Comparison of ENCODE assay signal across 20 cellular contexts in the genomic region with DNA sequence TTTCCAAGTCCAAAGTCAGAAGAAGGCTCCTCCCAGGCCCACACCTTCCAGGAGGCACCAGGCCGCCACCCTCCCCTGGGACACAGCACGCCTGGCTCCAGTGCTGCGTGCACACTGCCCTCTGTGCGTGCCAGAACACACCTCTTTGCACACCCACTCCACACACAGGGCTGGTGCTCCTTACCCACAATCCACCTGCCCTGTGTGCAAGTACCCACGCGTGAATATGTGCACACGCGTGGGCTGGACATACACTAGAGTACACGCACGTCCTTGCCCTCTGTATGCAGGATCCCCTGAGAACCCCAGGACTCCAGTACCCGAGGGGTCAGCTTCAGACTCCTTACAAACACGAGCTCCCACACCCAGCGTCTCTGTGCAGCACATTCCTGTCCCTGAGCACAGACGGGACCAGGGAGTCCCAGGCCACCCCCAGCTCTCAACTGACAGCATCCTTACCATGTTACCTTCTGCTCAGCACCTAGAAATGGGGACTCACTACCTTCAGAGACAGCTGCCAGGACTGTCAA. TPM values are rescaled to one million over a fixed set of nuclear protein-coding genes. Genes with fewer than 3 reads are reported as not detected.
DNase-seq lines count a peak whose midpoint lies in the region; ATAC-seq, FAIRE-seq and TF ChIP-seq lines count a peak whose summit lies in the region.
"Had no signal": no experiment of that assay in that cellular context is flagged by ENCODE, and none has a peak within 500 bp of the region (broad histone marks: within the 10 kb centered on the region; RNA-seq: fewer than 3 reads in every experiment).

No MANE protein-coding gene starts in this region.

- TF ChIP-seq EP300 in H1 (IDR thresholded peaks at IDR 0.05; ENCODE audit: borderline replicate concordance in 1 of 2, low read depth in 2 of 2, low read length in 2 of 2): no peak

- H3K79me1 ChIP-seq in IMR-90 (ENCODE audit: low read depth in 1 of 2, low read length in 2 of 2) (peaks cover 11 to 30% of the 10 kb centered on the region in 2 experiments; a peak in 2 of 4 replicates), H1 (ENCODE audit: low read depth, low read length) (no peaks in the 10 kb centered on the region)

- no peak overlapping the region for H3K18ac ChIP-seq in IMR-90 (ENCODE audit: low read depth, low read length)
- H3K18ac ChIP-seq in H1 (ENCODE audit: extremely low read depth, low read length): no peak overlapping the region

- WGBS in IMR-90 (ENCODE audit: extremely low coverage in 2 of 2, insufficient read length in 1 of 2), 2 experiments: 86% methylated on average over 7 of the region's 14 CpGs; no CpG with 5 or more reads in 1 of the 2 experiments
- WGBS in H1 (ENCODE audit: extremely low coverage in 1 of 2, insufficient coverage in 1 of 2, insufficient read length in 1 of 2, insufficient replicate concordance in 2 of 2, low coverage in 1 of 2, low lambda C conversion rate in 2 of 2, missing lambda C conversion rate in 1 of 2), 2 experiments: 79% methylated on average over 14 of the region's 14 CpGs; no CpG with 5 or more reads in 1 of the 2 experiments

- no peak overlapping the region for H3K4ac ChIP-seq in IMR-90 (ENCODE audit: low read depth, low read length)
- no peak overlapping the region for H3K4ac ChIP-seq in H1 (replicated peaks; ENCODE audit: insufficient read length, low read depth, low read length)

- H2AFZ ChIP-seq in IMR-90 (replicated peaks; ENCODE audit: low read length, poor library complexity): peak overlapping the region; percentile 10
- H2AFZ ChIP-seq in H1 (ENCODE audit: low read length): no peak overlapping the region
- no peak overlapping the region for H2AFZ ChIP-seq in neural progenitor cell (replicated peaks)

- H3K27me3 ChIP-seq in IMR-90 (ENCODE audit: control insufficient read depth, insufficient read depth, low read length) (peaks cover 19% of the 10 kb centered on the region), H1 (replicated peaks in 1 of 4; ENCODE audit: control insufficient read depth in 3 of 4, extremely low read depth in 1 of 4, insufficient read depth in 3 of 4, low read length in 3 of 4) (peaks cover 18 to 43% (median 39%) of the 10 kb centered on the region in 4 experiments), neural progenitor cell (peaks cover 70% of the 10 kb centered on the region)
- H3K27me3 ChIP-seq: vagina had no signal

- H3K14ac ChIP-seq in IMR-90 (replicated peaks; ENCODE audit: low read depth, low read length) (no peak overlapping the region), H1 (ENCODE audit: insufficient read length) (no peak overlapping the region)

- POLR2A ChIA-PET in IMR-90 (lab: Charles Lee; ENCODE audit: unreplicated experiment): interaction anchor here (0.9 kb wide), 1 partner anchor 11 kb away, joined by 3 read pairs; no protein-coding TSS in a partner anchor
- POLR2A ChIA-PET in H1 (lab: Charles Lee; ENCODE audit: partially characterized antibody): interaction anchor here (0.9 to 6.9 kb wide), 6 partner anchors 12 to 349 kb away, joined by 3 to 58 read pairs (median 4); no protein-coding TSS in a partner anchor
- POLR2A ChIA-PET in activated CD4-positive, alpha-beta memory T cell treated with anti-CD3 and anti-CD28 coated beads for 36 hours (lab: Charles Lee): no interaction called here

- H3K9me3 ChIP-seq in IMR-90 (ENCODE audit: control insufficient read depth, insufficient read depth, low read length) (no peaks in the 10 kb centered on the region), H1 (ENCODE audit: insufficient read depth in 2 of 2, low read depth in 1 of 2, low read length in 1 of 2) (no peaks in the 10 kb centered on the region), neural progenitor cell (ENCODE audit: low read depth) (no peaks in the 10 kb centered on the region)
- H3K9me3 ChIP-seq: vagina had no signal

- H2AK5ac ChIP-seq in IMR-90 (ENCODE audit: low read depth, low read length) (no peak overlapping the region), H1 (ENCODE audit: low read depth, low read length) (0 out of 2 replicates have a peak overlapping the region, but pooled peaks have one; percentile 33)

- H4K20me1 ChIP-seq in IMR-90 (ENCODE audit: insufficient read depth, low read length) (peaks cover 75% of the 10 kb centered on the region), H1 (replicated peaks in 1 of 2; ENCODE audit: control insufficient read depth in 1 of 2, insufficient read depth in 2 of 2, low read length in 2 of 2) (peaks cover 4 to 24% of the 10 kb centered on the region in 2 experiments), neural progenitor cell (ENCODE audit: low read depth) (peaks cover 36% of the 10 kb centered on the region)

- no peak for ATAC-seq in IMR-90 (ENCODE audit: low read depth)
- ATAC-seq: right cardiac atrium; stimulated activated memory B cell treated with anti-CD40 and anti-IgM and Interleukin-4, amounts not matched to agents 10 μg/mL and 1 μg/mL and 100 μg/mL, for 72 hours had no signal

- no peak overlapping the region for H4K91ac ChIP-seq in IMR-90 (ENCODE audit: insufficient read depth, low read depth, low read length)
- H4K91ac ChIP-seq in H1 (replicated peaks; ENCODE audit: insufficient read length, low read length): no peak overlapping the region

- peaks cover 21% of the 10 kb centered on the region for H3K27me3 Mint-ChIP-seq in neural progenitor cell (ENCODE audit: insufficient read depth, low read depth)
- H3K27me3 Mint-ChIP-seq in activated CD4-positive, alpha-beta memory T cell treated with anti-CD3 and anti-CD28 coated beads for 36 hours: peaks cover 2% of the 10 kb centered on the region

- intact Hi-C loops in IMR-90 (cut with micrococcal nuclease): no loop called here
- intact Hi-C loops in activated CD4-positive, alpha-beta memory T cell treated with anti-CD3 and anti-CD28 coated beads for 36 hours (cut with micrococcal nuclease): no loop called here

- dilution Hi-C loops in IMR-90 (cut with HindIII; ENCODE audit: low sequenced_read_pairs, unreplicated experiment): no loop called here

- H3K4me3 Mint-ChIP-seq in neural progenitor cell: peak overlapping the region; percentile 75
- H3K4me3 Mint-ChIP-seq in activated CD4-positive, alpha-beta memory T cell treated with anti-CD3 and anti-CD28 coated beads for 36 hours: no peak overlapping the region
- H3K4me3 Mint-ChIP-seq: activated naive CD8-positive, alpha-beta T cell treated with anti-CD3 and anti-CD28 coated beads, Interleukin-2, amount 10 ng/mL, durations not matched to agents 7 days and 5 days; stimulated activated memory B cell treated with anti-CD40 and anti-IgM and Interleukin-4, amounts not matched to agents 10 μg/mL and 1 μg/mL and 100 μg/mL, for 72 hours had no signal

- H3K56ac ChIP-seq in IMR-90 (ENCODE audit: extremely low read depth, insufficient read depth, low read length) (no peak overlapping the region), H1 (replicated peaks; ENCODE audit: insufficient read length, low read depth, low read length) (no peak overlapping the region)

- H3K4me3 ChIP-seq in IMR-90 (ENCODE audit: insufficient read depth, low read depth, low read length) (no peak overlapping the region), H1 (ENCODE audit: extremely low read depth in 1 of 4, insufficient read depth in 2 of 4, low read depth in 3 of 4, low read length in 4 of 4) (no peak overlapping the region), neural progenitor cell (no peak overlapping the region)
- H3K4me3 ChIP-seq: vagina had no signal

- H2BK12ac ChIP-seq in H1 (ENCODE audit: low read depth, low read length): peak overlapping the region; percentile 92; the same call in 1 of the 2 replicates

- H3K79me2 ChIP-seq in H1 (ENCODE audit: control insufficient read depth in 1 of 2, insufficient read depth in 2 of 2, low read length in 2 of 2) (no peaks in the 10 kb centered on the region), neural progenitor cell (ENCODE audit: low read depth) (no peaks in the 10 kb centered on the region)

- TF ChIP-seq POLR2A in IMR-90 (IDR thresholded peaks at IDR 0.05; ENCODE audit: low read depth, low read length) (no peak), H1 (IDR thresholded peaks at IDR 0.05; ENCODE audit: control extremely low read depth in 1 of 2, low read depth in 2 of 2, low read length in 2 of 2) (no peak)

- in situ Hi-C loops in IMR-90 (cut with MboI; ENCODE audit: low sequenced_read_pairs): no loop called here

- no peak overlapping the region for H2BK5ac ChIP-seq in IMR-90 (ENCODE audit: low read depth, low read length, poor library complexity, severe bottlenecking)
- H2BK5ac ChIP-seq in H1 (ENCODE audit: low read depth, low read length): no peak overlapping the region

- DNase-seq in IMR-90: no peak
- DNase-seq in H1 (ENCODE audit: low read depth in 1 of 2, low spot score in 2 of 2): no peak
- no peak for DNase-seq in neural progenitor cell (ENCODE audit: low spot score)
- no peak for DNase-seq in inferior parietal cortex (ENCODE audit: extremely low spot score)
- DNase-seq in activated CD4-positive, alpha-beta memory T cell treated with anti-CD3 and anti-CD28 coated beads for 36 hours: no peak
- DNase-seq in T-helper 9 cell: no peak
- DNase-seq in stimulated activated CD4-positive, alpha-beta T cell treated with anti-CD3 and anti-CD28 coated beads, Interleukin-12 subunit alpha, Interleukin-12 subunit beta, amount 100 ng/mL, for 4 hours: no peak
- DNase-seq: activated naive CD8-positive, alpha-beta T cell treated with anti-CD3 and anti-CD28 coated beads, Interleukin-2, amount 10 ng/mL, durations not matched to agents 7 days and 5 days; cerebellar nuclear complex; NCI-H1105 treated with DMSO at 0.1 percent for 48 hours; NCI-H446 treated with DMSO at 0.1 percent for 48 hours; stimulated activated CD4-positive, alpha-beta T cell treated with anti-CD3 and anti-CD28 coated beads, Interleukin-4, amount 100 ng/mL, for 24 hours had no signal

- no peaks in the 10 kb centered on the region; the same call in 1 of the 2 replicates for H3K23me2 ChIP-seq in H1 (ENCODE audit: low read depth, low read length)

- H3K36me3 ChIP-seq in IMR-90 (ENCODE audit: control insufficient read depth, insufficient read depth, low read length) (no peaks in the 10 kb centered on the region; the same call in 1 of the 2 replicates), H1 (ENCODE audit: control insufficient read depth in 2 of 4, insufficient read depth in 4 of 4, low read length in 3 of 4) (no peaks in the 10 kb centered on the region), neural progenitor cell (no peaks in the 10 kb centered on the region)
- H3K36me3 ChIP-seq: vagina had no signal

- H4K5ac ChIP-seq in IMR-90 (ENCODE audit: low read depth, low read length): no peak overlapping the region
- no peak overlapping the region for H4K5ac ChIP-seq in H1 (ENCODE audit: insufficient read length, low read depth, low read length)

- peak overlapping the region; percentile 50 for H3K27ac Mint-ChIP-seq in neural progenitor cell
- no peak overlapping the region for H3K27ac Mint-ChIP-seq in activated CD4-positive, alpha-beta memory T cell treated with anti-CD3 and anti-CD28 coated beads for 36 hours
- H3K27ac Mint-ChIP-seq: activated naive CD8-positive, alpha-beta T cell treated with anti-CD3 and anti-CD28 coated beads, Interleukin-2, amount 10 ng/mL, durations not matched to agents 7 days and 5 days; stimulated activated memory B cell treated with anti-CD40 and anti-IgM and Interleukin-4, amounts not matched to agents 10 μg/mL and 1 μg/mL and 100 μg/mL, for 72 hours had no signal

- no peak overlapping the region for H3K4me2 ChIP-seq in IMR-90 (ENCODE audit: low read depth, low read length)
- H3K4me2 ChIP-seq in H1 (ENCODE audit: insufficient read depth in 1 of 2, low read depth in 2 of 2, low read length in 2 of 2): no peak overlapping the region; a peak in 1 of 4 replicates
- no peak overlapping the region for H3K4me2 ChIP-seq in neural progenitor cell

- no peak for TF ChIP-seq CTCF in 22Rv1 (IDR thresholded peaks at IDR 0.05)
- no peak for TF ChIP-seq CTCF in IMR-90 (conservative IDR thresholded peaks at IDR 0.05; ENCODE audit: low read depth, low read length)
- no peak for TF ChIP-seq CTCF in H1 (IDR thresholded peaks at IDR 0.05; ENCODE audit: control extremely low read depth in 1 of 3, insufficient read depth in 1 of 3, low read depth in 1 of 3, low read length in 3 of 3)
- no peak for TF ChIP-seq CTCF in neural progenitor cell (IDR thresholded peaks at IDR 0.05)

- H2BK120ac ChIP-seq in IMR-90 (ENCODE audit: low read depth, low read length): no peak overlapping the region
- no peak overlapping the region for H2BK120ac ChIP-seq in H1 (replicated peaks; ENCODE audit: low read depth, low read length)

- H2AK9ac ChIP-seq in IMR-90 (replicated peaks; ENCODE audit: low read depth, low read length, poor library complexity): no peak overlapping the region

- H4K8ac ChIP-seq in IMR-90 (ENCODE audit: low read depth in 2 of 2, low read length in 2 of 2) (no peak overlapping the region), H1 (ENCODE audit: extremely low read depth, insufficient read depth, low read length) (no peak overlapping the region)

- H3K23ac ChIP-seq in IMR-90 (ENCODE audit: low read depth, low read length) (no peak overlapping the region), H1 (ENCODE audit: insufficient read length) (no peak overlapping the region)

- no peaks in the 10 kb centered on the region for H3K36me3 Mint-ChIP-seq in neural progenitor cell
- no peaks in the 10 kb centered on the region for H3K36me3 Mint-ChIP-seq in activated CD4-positive, alpha-beta memory T cell treated with anti-CD3 and anti-CD28 coated beads for 36 hours
- H3K36me3 Mint-ChIP-seq: activated naive CD8-positive, alpha-beta T cell treated with anti-CD3 and anti-CD28 coated beads, Interleukin-2, amount 10 ng/mL, durations not matched to agents 7 days and 5 days; stimulated activated memory B cell treated with anti-CD40 and anti-IgM and Interleukin-4, amounts not matched to agents 10 μg/mL and 1 μg/mL and 100 μg/mL, for 72 hours had no signal

- TF ChIP-seq RAD21 in IMR-90 (IDR thresholded peaks at IDR 0.05; ENCODE audit: low read length) (no peak), H1 (IDR thresholded peaks at IDR 0.05 in 1 of 2, conservative IDR thresholded peaks at IDR 0.05 in 1 of 2; ENCODE audit: low read depth in 2 of 2, low read length in 2 of 2) (no peak)

- no peak for FAIRE-seq in H1 (lab: Jason Lieb, UNC)
- FAIRE-seq: H54 had no signal

- H3K27ac ChIP-seq in 22Rv1: peak overlapping the region; percentile 40
- no peak overlapping the region for H3K27ac ChIP-seq in IMR-90 (ENCODE audit: insufficient read depth, low read length)
- H3K27ac ChIP-seq in H1 (ENCODE audit: low read depth, low read length): no peak overlapping the region
- H3K27ac ChIP-seq in neural progenitor cell: no peak overlapping the region
- H3K27ac ChIP-seq: epithelial cell of prostate, vagina, VCaP had no signal

- H2BK15ac ChIP-seq in IMR-90 (ENCODE audit: low read depth, low read length) (no peak overlapping the region), H1 (ENCODE audit: low read length) (0 out of 2 replicates have a peak overlapping the region, but pooled peaks have one; percentile 25)

- H2BK20ac ChIP-seq in IMR-90 (ENCODE audit: low read depth, low read length) (no peak overlapping the region), H1 (ENCODE audit: low read length) (0 out of 2 replicates have a peak overlapping the region, but pooled peaks have one; percentile 3)

- H3K4me1 ChIP-seq in IMR-90 (ENCODE audit: control insufficient read depth, insufficient read depth, low read length) (peaks cover 8% of the 10 kb centered on the region), H1 (replicated peaks in 1 of 4; ENCODE audit: control insufficient read depth in 3 of 4, insufficient read depth in 4 of 4, low read length in 3 of 4) (peaks cover 0 to 56% (median 39%) of the 10 kb centered on the region in 4 experiments; a peak in 6 of 7 replicates), neural progenitor cell (peaks cover 30% of the 10 kb centered on the region)

- H3K9ac ChIP-seq in IMR-90 (ENCODE audit: low read depth, low read length): no peak overlapping the region
- H3K9ac ChIP-seq in H1 (replicated peaks in 1 of 4; ENCODE audit: extremely low read depth in 1 of 4, low read depth in 3 of 4, low read length in 3 of 4): no peak overlapping the region
- no peak overlapping the region for H3K9ac ChIP-seq in neural progenitor cell

- no peaks in the 10 kb centered on the region for H3K9me3 Mint-ChIP-seq in neural progenitor cell
- no peaks in the 10 kb centered on the region for H3K9me3 Mint-ChIP-seq in activated CD4-positive, alpha-beta memory T cell treated with anti-CD3 and anti-CD28 coated beads for 36 hours
- H3K9me3 Mint-ChIP-seq: activated naive CD8-positive, alpha-beta T cell treated with anti-CD3 and anti-CD28 coated beads, Interleukin-2, amount 10 ng/mL, durations not matched to agents 7 days and 5 days; stimulated activated memory B cell treated with anti-CD40 and anti-IgM and Interleukin-4, amounts not matched to agents 10 μg/mL and 1 μg/mL and 100 μg/mL, for 72 hours had no signal

- peaks cover 17% of the 10 kb centered on the region for H3K4me1 Mint-ChIP-seq in neural progenitor cell
- H3K4me1 Mint-ChIP-seq in activated CD4-positive, alpha-beta memory T cell treated with anti-CD3 and anti-CD28 coated beads for 36 hours (ENCODE audit: low read depth): peaks cover 16% of the 10 kb centered on the region
- H3K4me1 Mint-ChIP-seq: activated naive CD8-positive, alpha-beta T cell treated with anti-CD3 and anti-CD28 coated beads, Interleukin-2, amount 10 ng/mL, durations not matched to agents 7 days and 5 days had no signal

- no TSS peak for BruUV-seq in IMR-90 (replicated peaks; lab: Mats Ljungman, UMichigan)

- H3F3A ChIP-seq in neural progenitor cell (ENCODE audit: low read depth): peaks cover 23% of the 10 kb centered on the region

- 0 out of 2 replicates have a peak, but pooled peaks cover 5% of the 10 kb centered on the region for H3K9me1 ChIP-seq in IMR-90 (ENCODE audit: insufficient read depth, low read length)

- CTCF ChIA-PET in IMR-90 (lab: Yijun Ruan, JAX): no interaction called here
- CTCF ChIA-PET in H1 (lab: Charles Lee; ENCODE audit: partially characterized antibody): interaction anchor here (0.6 to 9.1 kb wide), 7 partner anchors 14 to 527 kb away, joined by 3 to 100 read pairs (median 4); partner anchors contain the start of gene KRTAP5-3
- CTCF ChIA-PET in activated CD4-positive, alpha-beta memory T cell treated with anti-CD3 and anti-CD28 coated beads for 36 hours (lab: Charles Lee): interaction anchor here (9.1 kb wide), 1 partner anchor 23 kb away, joined by 113 read pairs; no protein-coding TSS in a partner anchor

RNA-seq across cellular contexts. Expression of gene DUSP8, which starts 2.8 kb away (rescaled TPM):
- 0.28 and 0.72 TPM in 2 replicates for total RNA-seq in IMR-90 (2012; rRNA removed)
- polyA plus RNA-seq in IMR-90 (2012; rRNA removed): 4.2 and 4.7 TPM in 2 replicates
- polyA plus RNA-seq in IMR-90 (2012; cell fraction: cytosol; rRNA removed): 2.4 and 4.6 TPM in 2 replicates
- 12.8 and 22.4 TPM in 2 replicates for polyA plus RNA-seq in IMR-90 (2012; cell fraction: nucleus; rRNA removed; ENCODE audit: low replicate concordance)
- 2.1 and 2.8 TPM in 2 replicates for total RNA-seq in H1 (2021; fragmentation: NEBNext Ultra II Directional; extraction: Animal tissue kit (Norgen Biotek cat#: 25700))
- polyA plus RNA-seq in H1 (2011; rRNA removed): 3.6 and 4.1 TPM in 2 replicates
- 2.4 TPM for polyA plus RNA-seq in H1 (2011; cell fraction: cytosol; rRNA removed)
- polyA plus RNA-seq in H1 (2011; cell fraction: nucleus; rRNA removed): 4.9 TPM
- polyA plus RNA-seq in H1 (2012, experiment 1 of 2): 2.1 to 5.2 TPM (median 4.3 TPM) in 4 replicates
- 1.3 TPM for polyA plus RNA-seq in H1 (2012, experiment 2 of 2)
- 1.7 TPM for polyA plus RNA-seq in H1 (2013, experiment 1 of 2)
- polyA plus RNA-seq in H1 (2013, experiment 2 of 2): 2.1 TPM
- 0.90 and 5.2 TPM in 2 replicates for polyA minus RNA-seq in H1 (2011; rRNA and poly(A)+ RNA removed)
- 2.0 TPM for polyA minus RNA-seq in H1 (2011; cell fraction: cytosol; rRNA and poly(A)+ RNA removed)
- 1.7 TPM for polyA minus RNA-seq in H1 (2011; cell fraction: nucleus; rRNA and poly(A)+ RNA removed)
- 0.09 and 0.28 TPM in 2 replicates for total RNA-seq in neural progenitor cell (ENCODE audit: low replicate concordance)
- 1 to 10 TPM; 1.6 to 2.4 TPM for total RNA-seq in activated CD4-positive, alpha-beta memory T cell treated with anti-CD3 and anti-CD28 coated beads for 36 hours
- total RNA-seq: OCI-LY7 had no signal

RNA-seq across cellular contexts. Expression of gene KRTAP5-1, which starts 15.8 kb away (rescaled TPM):
- not detected in 2 replicates for total RNA-seq in IMR-90 (2012; rRNA removed)
- not detected in 2 replicates for polyA plus RNA-seq in IMR-90 (2012; rRNA removed)
- polyA plus RNA-seq in IMR-90 (2012; cell fraction: cytosol; rRNA removed): not detected in 2 replicates
- not detected in 2 replicates for polyA plus RNA-seq in IMR-90 (2012; cell fraction: nucleus; rRNA removed; ENCODE audit: low replicate concordance)
- not detected in 2 replicates for total RNA-seq in H1 (2021; fragmentation: NEBNext Ultra II Directional; extraction: Animal tissue kit (Norgen Biotek cat#: 25700))
- not detected in 2 replicates for polyA plus RNA-seq in H1 (2011; rRNA removed)
- not detected for polyA plus RNA-seq in H1 (2011; cell fraction: cytosol; rRNA removed)
- not detected for polyA plus RNA-seq in H1 (2011; cell fraction: nucleus; rRNA removed)
- 0.27 TPM in 1 of 4 replicates, not detected in the others for polyA plus RNA-seq in H1 (2012, experiment 1 of 2)
- not detected for polyA plus RNA-seq in H1 (2012, experiment 2 of 2)
- not detected for polyA plus RNA-seq in H1 (2013, experiment 1 of 2)
- polyA plus RNA-seq in H1 (2013, experiment 2 of 2): not detected
- polyA minus RNA-seq in H1 (2011; rRNA and poly(A)+ RNA removed): not detected in 2 replicates
- not detected for polyA minus RNA-seq in H1 (2011; cell fraction: cytosol; rRNA and poly(A)+ RNA removed)
- polyA minus RNA-seq in H1 (2011; cell fraction: nucleus; rRNA and poly(A)+ RNA removed): not detected
- not detected in 2 replicates for total RNA-seq in neural progenitor cell (ENCODE audit: low replicate concordance)
- not detected for total RNA-seq in activated CD4-positive, alpha-beta memory T cell treated with anti-CD3 and anti-CD28 coated beads for 36 hours
- total RNA-seq: activated naive CD8-positive, alpha-beta T cell treated with anti-CD3 and anti-CD28 coated beads, Interleukin-2, amount 10 ng/mL, durations not matched to agents 7 days and 5 days; OCI-LY7; right cardiac atrium; vagina had no signal
- polyA plus RNA-seq: right cardiac atrium had no signal

RNA-seq across cellular contexts. Expression of gene KRTAP5-2, which starts 28.8 kb away (rescaled TPM):
- not detected in 2 replicates for total RNA-seq in IMR-90 (2012; rRNA removed)
- polyA plus RNA-seq in IMR-90 (2012; rRNA removed): not detected in 2 replicates
- polyA plus RNA-seq in IMR-90 (2012; cell fraction: cytosol; rRNA removed): not detected in 2 replicates
- polyA plus RNA-seq in IMR-90 (2012; cell fraction: nucleus; rRNA removed; ENCODE audit: low replicate concordance): not detected in 2 replicates
- total RNA-seq in H1 (2021; fragmentation: NEBNext Ultra II Directional; extraction: Animal tissue kit (Norgen Biotek cat#: 25700)): not detected in 2 replicates
- polyA plus RNA-seq in H1 (2011; rRNA removed): not detected in 2 replicates
- polyA plus RNA-seq in H1 (2011; cell fraction: cytosol; rRNA removed): not detected
- not detected for polyA plus RNA-seq in H1 (2011; cell fraction: nucleus; rRNA removed)
- 0.25 TPM in 1 of 4 replicates, not detected in the others for polyA plus RNA-seq in H1 (2012, experiment 1 of 2)
- polyA plus RNA-seq in H1 (2012, experiment 2 of 2): not detected
- polyA plus RNA-seq in H1 (2013, experiment 1 of 2): not detected
- polyA plus RNA-seq in H1 (2013, experiment 2 of 2): not detected
- polyA minus RNA-seq in H1 (2011; rRNA and poly(A)+ RNA removed): not detected in 2 replicates
- polyA minus RNA-seq in H1 (2011; cell fraction: cytosol; rRNA and poly(A)+ RNA removed): not detected
- not detected for polyA minus RNA-seq in H1 (2011; cell fraction: nucleus; rRNA and poly(A)+ RNA removed)
- not detected in 2 replicates for total RNA-seq in neural progenitor cell (ENCODE audit: low replicate concordance)
- not detected for total RNA-seq in activated CD4-positive, alpha-beta memory T cell treated with anti-CD3 and anti-CD28 coated beads for 36 hours
- total RNA-seq: activated naive CD8-positive, alpha-beta T cell treated with anti-CD3 and anti-CD28 coated beads, Interleukin-2, amount 10 ng/mL, durations not matched to agents 7 days and 5 days; OCI-LY7; right cardiac atrium; vagina had no signal
- polyA plus RNA-seq: right cardiac atrium had no signal

RNA-seq across cellular contexts. Expression of gene KRTAP5-3, which starts 38.9 kb away (rescaled TPM):
- total RNA-seq in IMR-90 (2012; rRNA removed) (not detected in 2 replicates), neural progenitor cell (ENCODE audit: low replicate concordance) (not detected in 2 replicates)
- polyA plus RNA-seq in IMR-90 (2012; rRNA removed) (not detected in 2 replicates), H1 (2011; rRNA removed) (not detected in 2 replicates)
- polyA plus RNA-seq in IMR-90 (2012; cell fraction: cytosol; rRNA removed): not detected in 2 replicates
- not detected in 2 replicates for polyA plus RNA-seq in IMR-90 (2012; cell fraction: nucleus; rRNA removed; ENCODE audit: low replicate concordance)
- not detected in 2 replicates for total RNA-seq in H1 (2021; fragmentation: NEBNext Ultra II Directional; extraction: Animal tissue kit (Norgen Biotek cat#: 25700))
- polyA plus RNA-seq in H1 (2011; cell fraction: cytosol; rRNA removed): not detected
- polyA plus RNA-seq in H1 (2011; cell fraction: nucleus; rRNA removed): not detected
- not detected in 4 replicates for polyA plus RNA-seq in H1 (2012, experiment 1 of 2)
- not detected for polyA plus RNA-seq in H1 (2012, experiment 2 of 2)
- not detected for polyA plus RNA-seq in H1 (2013, experiment 1 of 2)
- polyA plus RNA-seq in H1 (2013, experiment 2 of 2): not detected
- polyA minus RNA-seq in H1 (2011; rRNA and poly(A)+ RNA removed): not detected in 2 replicates
- polyA minus RNA-seq in H1 (2011; cell fraction: cytosol; rRNA and poly(A)+ RNA removed): not detected
- polyA minus RNA-seq in H1 (2011; cell fraction: nucleus; rRNA and poly(A)+ RNA removed): not detected
- not detected for total RNA-seq in activated CD4-positive, alpha-beta memory T cell treated with anti-CD3 and anti-CD28 coated beads for 36 hours
- total RNA-seq: activated naive CD8-positive, alpha-beta T cell treated with anti-CD3 and anti-CD28 coated beads, Interleukin-2, amount 10 ng/mL, durations not matched to agents 7 days and 5 days; OCI-LY7; right cardiac atrium; vagina had no signal
- polyA plus RNA-seq: right cardiac atrium had no signal

RNA-seq across cellular contexts. Expression of gene KRTAP5-4, which starts 52.6 kb away (rescaled TPM):
- not detected in 2 replicates for total RNA-seq in IMR-90 (2012; rRNA removed)
- polyA plus RNA-seq in IMR-90 (2012; rRNA removed): not detected in 2 replicates
- polyA plus RNA-seq in IMR-90 (2012; cell fraction: cytosol; rRNA removed): not detected in 2 replicates
- polyA plus RNA-seq in IMR-90 (2012; cell fraction: nucleus; rRNA removed; ENCODE audit: low replicate concordance): not detected in 2 replicates
- total RNA-seq in H1 (2021; fragmentation: NEBNext Ultra II Directional; extraction: Animal tissue kit (Norgen Biotek cat#: 25700)): not detected in 2 replicates
- not detected in 2 replicates for polyA plus RNA-seq in H1 (2011; rRNA removed)
- not detected for polyA plus RNA-seq in H1 (2011; cell fraction: cytosol; rRNA removed)
- polyA plus RNA-seq in H1 (2011; cell fraction: nucleus; rRNA removed): not detected
- not detected in 4 replicates for polyA plus RNA-seq in H1 (2012, experiment 1 of 2)
- polyA plus RNA-seq in H1 (2012, experiment 2 of 2): not detected
- polyA plus RNA-seq in H1 (2013, experiment 1 of 2): not detected
- not detected for polyA plus RNA-seq in H1 (2013, experiment 2 of 2)
- not detected in 2 replicates for polyA minus RNA-seq in H1 (2011; rRNA and poly(A)+ RNA removed)
- not detected for polyA minus RNA-seq in H1 (2011; cell fraction: cytosol; rRNA and poly(A)+ RNA removed)
- not detected for polyA minus RNA-seq in H1 (2011; cell fraction: nucleus; rRNA and poly(A)+ RNA removed)
- not detected in 2 replicates for total RNA-seq in neural progenitor cell (ENCODE audit: low replicate concordance)
- not detected for total RNA-seq in activated CD4-positive, alpha-beta memory T cell treated with anti-CD3 and anti-CD28 coated beads for 36 hours
- total RNA-seq: activated naive CD8-positive, alpha-beta T cell treated with anti-CD3 and anti-CD28 coated beads, Interleukin-2, amount 10 ng/mL, durations not matched to agents 7 days and 5 days; OCI-LY7; right cardiac atrium; vagina had no signal
- polyA plus RNA-seq: right cardiac atrium had no signal
